12 cellular contexts compared by ENCODE assay signal in the genomic region with DNA sequence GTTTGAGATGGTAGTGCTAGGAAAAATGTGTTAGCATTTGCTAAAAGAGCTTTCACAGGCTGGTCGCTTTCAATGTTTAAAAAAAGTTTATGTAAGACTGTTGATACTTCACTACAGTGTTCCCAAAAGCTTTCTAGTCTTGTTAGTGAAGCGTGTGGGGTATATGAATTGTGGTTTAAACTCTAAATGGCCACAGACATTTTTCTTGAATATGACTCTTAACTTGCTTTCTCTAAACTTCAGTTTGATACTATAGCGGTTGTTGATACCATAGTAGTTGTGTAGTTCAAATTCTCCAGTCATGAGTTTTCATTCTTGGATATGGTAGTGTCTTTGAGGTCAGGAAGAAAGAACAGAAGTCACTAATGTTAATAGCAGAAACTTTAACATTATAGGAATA. TPM values are rescaled to one million over a fixed set of nuclear protein-coding genes. Genes with fewer than 3 reads are reported as not detected.
DNase-seq lines count a peak whose midpoint lies in the region; ATAC-seq and TF ChIP-seq lines count a peak whose summit lies in the region.
"Had no signal": no experiment of that assay in that cellular context is flagged by ENCODE, and none has a peak within 500 bp of the region (broad histone marks: within the 10 kb centered on the region; RNA-seq: fewer than 3 reads in every experiment).

No MANE protein-coding gene starts in this region.

- intact Hi-C loops in tibial artery (cut with DNase I; ENCODE audit: low total_unique reads): no loop called here

- peak overlapping the region; percentile 80 for H3K27ac Mint-ChIP-seq in mesothelial cell of epicardium
- no peak overlapping the region for H3K27ac Mint-ChIP-seq in activated CD4-positive, alpha-beta memory T cell treated with anti-CD3 and anti-CD28 coated beads, Interleukin-2, amount 10 ng/mL, durations not matched to agents 7 days and 5 days
- H3K27ac Mint-ChIP-seq in effector memory CD8-positive, alpha-beta T cell: no peak overlapping the region
- H3K27ac Mint-ChIP-seq: CD4-positive, alpha-beta T cell; memory B cell had no signal

- no peaks in the 10 kb centered on the region for H3K9me3 Mint-ChIP-seq in mesothelial cell of epicardium
- no peaks in the 10 kb centered on the region for H3K9me3 Mint-ChIP-seq in activated CD4-positive, alpha-beta memory T cell treated with anti-CD3 and anti-CD28 coated beads, Interleukin-2, amount 10 ng/mL, durations not matched to agents 7 days and 5 days
- no peaks in the 10 kb centered on the region for H3K9me3 Mint-ChIP-seq in effector memory CD8-positive, alpha-beta T cell
- H3K9me3 Mint-ChIP-seq: CD4-positive, alpha-beta T cell; memory B cell had no signal

- CTCF ChIA-PET in activated CD4-positive, alpha-beta memory T cell treated with anti-CD3 and anti-CD28 coated beads, Interleukin-2, amount 10 ng/mL, durations not matched to agents 7 days and 5 days (lab: Charles Lee): no interaction called here

- H3K4me1 Mint-ChIP-seq in mesothelial cell of epicardium: peaks cover 22% of the 10 kb centered on the region
- no peaks in the 10 kb centered on the region for H3K4me1 Mint-ChIP-seq in activated CD4-positive, alpha-beta memory T cell treated with anti-CD3 and anti-CD28 coated beads, Interleukin-2, amount 10 ng/mL, durations not matched to agents 7 days and 5 days
- peaks cover 2 to 14% of the 10 kb centered on the region in 2 donors for H3K4me1 Mint-ChIP-seq in effector memory CD8-positive, alpha-beta T cell (ENCODE audit: low read depth in 2 of 2)

- ATAC-seq in effector memory CD8-positive, alpha-beta T cell (replicated peaks): no peak

- no peaks in the 10 kb centered on the region for H3K9me3 ChIP-seq in HUES48 (ENCODE audit: control insufficient read depth, insufficient read depth, low read length)
- no peaks in the 10 kb centered on the region for H3K9me3 ChIP-seq in tibial artery

- no peak overlapping the region for H3K9ac ChIP-seq in HUES48 (ENCODE audit: low read depth, low read length)

- H3K36me3 Mint-ChIP-seq in mesothelial cell of epicardium: peaks cover 2% of the 10 kb centered on the region
- H3K36me3 Mint-ChIP-seq in activated CD4-positive, alpha-beta memory T cell treated with anti-CD3 and anti-CD28 coated beads, Interleukin-2, amount 10 ng/mL, durations not matched to agents 7 days and 5 days (ENCODE audit: low read depth): no peaks in the 10 kb centered on the region
- no peaks in the 10 kb centered on the region for H3K36me3 Mint-ChIP-seq in effector memory CD8-positive, alpha-beta T cell (ENCODE audit: insufficient read depth)
- H3K36me3 Mint-ChIP-seq: memory B cell had no signal

- DNase-seq in brain microvascular endothelial cell (no peak), mesothelial cell of epicardium (ENCODE audit: low spot score in 2 of 2, unreplicated experiment in 2 of 2) (no peak), tibial artery (no peak), HUDEP-2 (lab: John Stamatoyannopoulos, UW; ENCODE audit: unreplicated experiment in 76 of 76) (no peak)
- no peak for DNase-seq in activated CD4-positive, alpha-beta memory T cell treated with anti-CD3 and anti-CD28 coated beads, Interleukin-2, amount 10 ng/mL, durations not matched to agents 7 days and 5 days
- no peak for DNase-seq in activated CD4-positive, alpha-beta T cell treated with anti-CD3 and anti-CD28 coated beads for 4 hours
- no peak for DNase-seq in effector memory CD8-positive, alpha-beta T cell
- DNase-seq: CD4-positive, alpha-beta T cell; cerebellar nuclear complex; NCI-H1092 treated with DMSO at 0.1 percent for 48 hours had no signal

- no peaks in the 10 kb centered on the region for H3K27me3 Mint-ChIP-seq in mesothelial cell of epicardium (ENCODE audit: low read depth)
- H3K27me3 Mint-ChIP-seq in activated CD4-positive, alpha-beta memory T cell treated with anti-CD3 and anti-CD28 coated beads, Interleukin-2, amount 10 ng/mL, durations not matched to agents 7 days and 5 days: no peaks in the 10 kb centered on the region
- no peaks in the 10 kb centered on the region for H3K27me3 Mint-ChIP-seq in effector memory CD8-positive, alpha-beta T cell
- H3K27me3 Mint-ChIP-seq: CD4-positive, alpha-beta T cell; memory B cell had no signal

- H3K27me3 ChIP-seq in HUES48 (ENCODE audit: control insufficient read depth, insufficient read depth, low read length) (no peaks in the 10 kb centered on the region), brain microvascular endothelial cell (replicated peaks) (no peaks in the 10 kb centered on the region), tibial artery (no peaks in the 10 kb centered on the region)

- POLR2A ChIA-PET in activated CD4-positive, alpha-beta memory T cell treated with anti-CD3 and anti-CD28 coated beads, Interleukin-2, amount 10 ng/mL, durations not matched to agents 7 days and 5 days (lab: Charles Lee): no interaction called here

- no peak overlapping the region for H3K4me3 Mint-ChIP-seq in mesothelial cell of epicardium
- H3K4me3 Mint-ChIP-seq in activated CD4-positive, alpha-beta memory T cell treated with anti-CD3 and anti-CD28 coated beads, Interleukin-2, amount 10 ng/mL, durations not matched to agents 7 days and 5 days: no peak overlapping the region
- H3K4me3 Mint-ChIP-seq in effector memory CD8-positive, alpha-beta T cell: no peak overlapping the region
- H3K4me3 Mint-ChIP-seq: CD4-positive, alpha-beta T cell; memory B cell had no signal

- in situ Hi-C loops in brain microvascular endothelial cell (cut with HindIII; ENCODE audit: low pct_ligation_motif_present, low sequenced_read_pairs): no loop called here

- H3K4me1 ChIP-seq in HUES48 (ENCODE audit: control insufficient read depth, insufficient read depth, low read length) (peaks cover 37% of the 10 kb centered on the region), tibial artery (peaks cover 0 to 75% (median 19%) of the 10 kb centered on the region in 4 donors)

- H3K27ac ChIP-seq in HUES48 (ENCODE audit: low read depth, low read length): peak overlapping the region; percentile 16
- H3K27ac ChIP-seq in brain microvascular endothelial cell: peak overlapping the region; percentile 77
- peak overlapping the region; percentile 46 to 72 for H3K27ac ChIP-seq in tibial artery

- TF ChIP-seq CTCF in brain microvascular endothelial cell (IDR thresholded peaks at IDR 0.05; ENCODE audit: low read depth, low read length, missing control alignments) (no peak), mesothelial cell of epicardium (IDR thresholded peaks at IDR 0.05; ENCODE audit: unreplicated experiment) (no peak), tibial artery (IDR thresholded peaks at IDR 0.05) (no peak)

- H3K36me3 ChIP-seq in HUES48 (ENCODE audit: control insufficient read depth, insufficient read depth, low read length): no peaks in the 10 kb centered on the region
- no peaks in the 10 kb centered on the region for H3K36me3 ChIP-seq in brain microvascular endothelial cell (replicated peaks)
- no peaks in the 10 kb centered on the region for H3K36me3 ChIP-seq in tibial artery

- H3K4me3 ChIP-seq in HUES48 (ENCODE audit: low read depth, low read length) (no peak overlapping the region), brain microvascular endothelial cell (ENCODE audit: low read depth, low read length) (no peak overlapping the region), tibial artery (no peak overlapping the region)

RNA-seq across cellular contexts. Expression of a gene that starts 44.9 kb away (rescaled TPM):
- total RNA-seq in mesothelial cell of epicardium: 44.6 to 51.4 TPM (median 50.0 TPM) in 3 replicates
- total RNA-seq in activated CD4-positive, alpha-beta memory T cell treated with anti-CD3 and anti-CD28 coated beads, Interleukin-2, amount 10 ng/mL, durations not matched to agents 7 days and 5 days: 10 to 100 TPM; 14.5 to 16.1 TPM

Comparison
In these comparisons a context has a peak if more than half of its experiments do, and no peak if none do; other contexts are left out.
1. H3K27ac ChIP-seq: peak in every context shown above with its lines; median percentile 77 in brain microvascular endothelial cell; 59 in tibial artery; 16 in HUES48.